In the genomic region with DNA sequence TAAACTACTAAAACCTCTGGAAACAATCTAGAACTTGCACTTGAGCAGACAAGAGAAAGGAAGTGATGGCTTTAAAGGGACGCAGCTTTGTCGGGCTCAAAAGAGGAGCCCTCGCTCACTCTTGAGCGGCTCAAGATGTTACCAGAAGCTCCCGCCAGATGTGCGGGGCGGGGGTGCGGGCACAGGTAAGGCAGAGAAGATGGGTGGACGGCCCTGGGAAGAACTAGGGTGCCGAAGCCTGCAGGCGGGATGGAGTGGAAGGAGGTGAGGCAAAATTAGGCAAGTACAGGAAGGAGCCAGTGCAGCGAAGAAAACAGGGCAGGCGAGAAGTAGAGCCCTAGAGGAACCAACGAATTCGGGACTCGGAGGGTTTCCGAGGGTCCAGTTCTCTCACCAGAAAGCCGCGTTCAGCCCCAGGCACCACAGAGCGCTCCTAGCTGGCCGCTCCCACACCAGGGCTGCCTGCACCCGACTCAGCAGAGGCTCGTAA, we compare ENCODE assay signal across 1 cellular context.
A peak's percentile ranks its signal among the peaks of the same experiment; 100 is the strongest.
TF ChIP-seq lines count a peak whose summit lies in the region.

No MANE protein-coding gene starts in this region.

TF ChIP-seq in A549, 52 proteins besides CTCF, POLR2A, EP300 and RAD21:
- TF ChIP-seq CHD2 (IDR thresholded peaks at IDR 0.05; ENCODE audit: low read length, partially characterized antibody): no peak
- TF ChIP-seq, protein P1, sequence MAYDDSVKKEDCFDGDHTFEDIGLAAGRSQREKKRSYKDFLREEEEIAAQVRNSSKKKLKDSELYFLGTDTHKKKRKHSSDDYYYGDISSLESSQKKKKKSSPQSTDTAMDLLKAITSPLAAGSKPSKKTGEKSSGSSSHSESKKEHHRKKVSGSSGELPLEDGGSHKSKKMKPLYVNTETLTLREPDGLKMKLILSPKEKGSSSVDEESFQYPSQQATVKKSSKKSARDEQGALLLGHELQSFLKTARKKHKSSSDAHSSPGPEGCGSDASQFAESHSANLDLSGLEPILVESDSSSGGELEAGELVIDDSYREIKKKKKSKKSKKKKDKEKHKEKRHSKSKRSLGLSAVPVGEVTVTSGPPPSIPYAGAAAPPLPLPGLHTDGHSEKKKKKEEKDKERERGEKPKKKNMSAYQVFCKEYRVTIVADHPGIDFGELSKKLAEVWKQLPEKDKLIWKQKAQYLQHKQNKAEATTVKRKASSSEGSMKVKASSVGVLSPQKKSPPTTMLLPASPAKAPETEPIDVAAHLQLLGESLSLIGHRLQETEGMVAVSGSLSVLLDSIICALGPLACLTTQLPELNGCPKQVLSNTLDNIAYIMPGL (CRISPR knock-in tag; IDR thresholded peaks at IDR 0.05; ENCODE audit: borderline replicate concordance): 0 out of 2 replicates have a peak, but pooled peaks have one; percentile 14
TF ChIP-seq in A549: peak in this region for 1.
